Comparison of ENCODE assay signal across 8 cellular contexts in the genomic region with DNA sequence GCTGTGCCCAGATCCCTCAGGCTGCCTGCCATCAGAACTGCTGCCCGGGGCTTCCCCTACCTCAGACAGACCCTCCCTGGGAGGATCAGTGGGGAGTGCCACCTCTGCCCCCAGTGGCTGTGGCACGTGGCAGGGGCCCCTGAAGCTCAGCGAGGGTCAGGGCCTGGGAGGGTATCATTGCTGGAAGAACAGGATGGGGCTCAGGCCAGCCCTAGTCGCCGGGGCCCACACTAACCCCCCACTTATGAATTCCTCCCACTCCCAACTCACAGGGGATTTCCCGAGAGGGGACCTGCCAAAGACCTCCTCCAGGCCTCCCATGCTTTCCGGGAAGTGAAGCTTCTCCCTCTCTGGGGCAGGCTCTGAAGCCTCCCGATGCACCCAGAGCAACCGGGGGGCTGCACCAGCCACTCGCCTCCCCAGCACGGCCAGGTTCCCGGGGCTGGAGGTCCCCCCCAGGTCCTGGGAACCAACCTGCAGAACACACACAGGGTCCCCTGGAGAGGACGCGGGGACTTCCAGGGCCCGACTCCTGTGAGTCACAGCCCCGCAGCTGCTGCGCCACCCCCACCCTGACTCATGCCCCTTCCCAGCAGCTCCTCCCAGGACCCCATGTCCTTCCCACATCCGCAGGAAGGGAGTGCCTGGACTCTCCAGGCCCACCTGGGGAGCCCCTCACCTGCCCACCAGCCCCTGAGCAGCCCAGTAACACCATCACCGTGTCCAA. TPM values are rescaled to one million over a fixed set of nuclear protein-coding genes. Genes with fewer than 3 reads are reported as not detected.
A peak's percentile ranks its signal among the peaks of the same experiment; 100 is the strongest.
DNase-seq lines count a peak whose midpoint lies in the region; ATAC-seq and TF ChIP-seq lines count a peak whose summit lies in the region.

No MANE protein-coding gene starts in this region.

- no peaks in the 10 kb centered on the region for H3K27me3 ChIP-seq in esophagus (ENCODE audit: control insufficient read depth in 1 of 2, insufficient read depth in 2 of 2, low read length in 2 of 2)

- no peaks in the 10 kb centered on the region for H3K79me2 ChIP-seq in OCI-LY7 (ENCODE audit: insufficient read depth, low read depth, low read length)

- no peaks in the 10 kb centered on the region for H4K20me1 ChIP-seq in OCI-LY7 (ENCODE audit: insufficient read depth, low read length)

- no peaks in the 10 kb centered on the region for H3K9me2 ChIP-seq in OCI-LY7 (ENCODE audit: insufficient read depth, low read length)

- peaks cover 0 to 5% of the 10 kb centered on the region in 2 donors for H3K36me3 ChIP-seq in esophagus (ENCODE audit: control insufficient read depth in 2 of 2, insufficient read depth in 2 of 2, low read length in 1 of 2)
- H3K36me3 ChIP-seq in OCI-LY7 (ENCODE audit: insufficient read depth, low read length) = peaks cover 39% of the 10 kb centered on the region

- H3K9me3 ChIP-seq in esophagus (ENCODE audit: control insufficient read depth in 2 of 2, insufficient read depth in 1 of 2, low read depth in 1 of 2, low read length in 1 of 2) (no peaks in the 10 kb centered on the region), OCI-LY7 (ENCODE audit: low read length) (no peaks in the 10 kb centered on the region)

- CTCF ChIA-PET in OCI-LY7 (lab: Charles Lee; ENCODE audit: unreplicated experiment) = no interaction called here

- peak; percentile 11 for TF ChIP-seq POLR2A in GM18526 (IDR thresholded peaks at IDR 0.05; ENCODE audit: extremely low read depth, insufficient read length)

- TF ChIP-seq CTCF in retinal pigment epithelial cell (conservative IDR thresholded peaks at IDR 0.05; ENCODE audit: low read depth, low read length) (no peak), OCI-LY7 (conservative IDR thresholded peaks at IDR 0.05; ENCODE audit: low read length) (no peak)

- no TSS peak for BruUV-seq in OCI-LY7 (replicated peaks; lab: Mats Ljungman, UMichigan)

- H3K4me3 ChIP-seq in esophagus (ENCODE audit: low read depth in 1 of 2, low read length in 2 of 2) (no peak overlapping the region), retinal pigment epithelial cell (ENCODE audit: low read length) (no peak overlapping the region), OCI-LY7 (ENCODE audit: low read depth, low read length, poor library complexity, severe bottlenecking) (no peak overlapping the region)

- WGBS in esophagus, 2 donors = 13 to 34% methylated on average over 19 of the region's 19 CpGs

- no peak overlapping the region for H3K4me2 ChIP-seq in OCI-LY7 (ENCODE audit: low read length)

- POLR2A ChIA-PET in OCI-LY7 (lab: Charles Lee) = no interaction called here

- H2AFZ ChIP-seq in OCI-LY7 (ENCODE audit: low read length) = no peak overlapping the region

- peak overlapping the region; percentile 41 to 69 for H3K27ac ChIP-seq in esophagus (ENCODE audit: low read depth in 2 of 2, low read length in 1 of 2)
- H3K27ac ChIP-seq in OCI-LY7 (ENCODE audit: low read depth, low read length, poor library complexity, severe bottlenecking) = no peak overlapping the region

- ATAC-seq in GM21737 (IDR thresholded peaks at IDR 0.05; ENCODE audit: unreplicated experiment) (no peak), left lobe of liver (no peak)

- DNase-seq in T1000 (lab: John Stamatoyannopoulos, UW) (peak; percentile 61), retinal pigment epithelial cell (ENCODE audit: low read depth) (peak; percentile 34), OCI-LY7 (ENCODE audit: low spot score) (no peak), occipital lobe (lab: John Stamatoyannopoulos, UW) (no peak), left lobe of liver (ENCODE audit: low spot score) (no peak)

- H3K4me1 ChIP-seq in esophagus (ENCODE audit: control insufficient read depth in 2 of 2, insufficient read depth in 2 of 2, low read length in 1 of 2) (peaks cover 11 to 30% of the 10 kb centered on the region in 2 donors), OCI-LY7 (ENCODE audit: insufficient read depth, low read length, poor library complexity, severe bottlenecking) (peaks cover 9% of the 10 kb centered on the region)

- intact Hi-C loops in OCI-LY7 (cut with micrococcal nuclease; ENCODE audit: unreplicated experiment) = no loop called here

RNA-seq across cellular contexts. Expression of a gene that starts 2.5 kb away (rescaled TPM):
- 10 to 100 TPM in 1 of 2 donors, 1 to 10 TPM in 1; 2.6 to 15.2 TPM for polyA plus RNA-seq in esophagus
- total RNA-seq in OCI-LY7 (2014; rRNA removed; shearing (Covaris generic)) = 1.4 and 6.6 TPM in 2 replicates
- total RNA-seq in OCI-LY7 (2022) (1.0 TPM in 1 of 2 replicates, not detected in the other), occipital lobe (not detected), left lobe of liver (0.40 TPM)

RNA-seq across cellular contexts. Expression of a gene that starts 8.9 kb away (rescaled TPM):
- polyA plus RNA-seq in esophagus = 10 to 100 TPM; 33.9 to 35.4 TPM
- 47.9 and 53.3 TPM in 2 replicates for total RNA-seq in OCI-LY7 (2014; rRNA removed; shearing (Covaris generic))
- 82.1 and 85.6 TPM in 2 replicates for total RNA-seq in OCI-LY7 (2022)
- 15.6 TPM for total RNA-seq in occipital lobe
- 23.6 TPM for total RNA-seq in left lobe of liver

RNA-seq across cellular contexts. Expression of a gene that starts 8.9 kb away (rescaled TPM):
- polyA plus RNA-seq in esophagus = 10 to 100 TPM; 24.4 to 38.9 TPM
- total RNA-seq in OCI-LY7 (2014; rRNA removed; shearing (Covaris generic)) = 43.1 and 43.9 TPM in 2 replicates
- 50.8 and 55.4 TPM in 2 replicates for total RNA-seq in OCI-LY7 (2022)
- total RNA-seq in occipital lobe = 7.3 TPM
- 64.1 TPM for total RNA-seq in left lobe of liver

RNA-seq across cellular contexts. Expression of a gene that starts 37.6 kb away (rescaled TPM):
- polyA plus RNA-seq in esophagus = 10 to 100 TPM; 12.6 to 24.5 TPM
- 66.3 and 76.4 TPM in 2 replicates for total RNA-seq in OCI-LY7 (2014; rRNA removed; shearing (Covaris generic))
- total RNA-seq in OCI-LY7 (2022) (67.9 and 75.6 TPM in 2 replicates), occipital lobe (1.7 TPM), left lobe of liver (122 TPM)

RNA-seq across cellular contexts. Expression of a gene that starts 40.7 kb away (rescaled TPM):
- polyA plus RNA-seq in esophagus = 10 to 100 TPM; 43.8 to 77.5 TPM
- 69.8 and 77.9 TPM in 2 replicates for total RNA-seq in OCI-LY7 (2014; rRNA removed; shearing (Covaris generic))
- total RNA-seq in OCI-LY7 (2022) (110 and 113 TPM in 2 replicates), occipital lobe (2.8 TPM), left lobe of liver (195 TPM)

Comparison
In these comparisons a context has a peak if more than half of its experiments do, and no peak if none do; other contexts are left out.
1. DNase-seq: peak in T1000 (single experiment) and retinal pigment epithelial cell (single experiment); none in OCI-LY7 (single experiment), occipital lobe (single experiment) and left lobe of liver (single experiment).